Comparison of ENCODE assay signal across 13 cellular contexts in the genomic region with DNA sequence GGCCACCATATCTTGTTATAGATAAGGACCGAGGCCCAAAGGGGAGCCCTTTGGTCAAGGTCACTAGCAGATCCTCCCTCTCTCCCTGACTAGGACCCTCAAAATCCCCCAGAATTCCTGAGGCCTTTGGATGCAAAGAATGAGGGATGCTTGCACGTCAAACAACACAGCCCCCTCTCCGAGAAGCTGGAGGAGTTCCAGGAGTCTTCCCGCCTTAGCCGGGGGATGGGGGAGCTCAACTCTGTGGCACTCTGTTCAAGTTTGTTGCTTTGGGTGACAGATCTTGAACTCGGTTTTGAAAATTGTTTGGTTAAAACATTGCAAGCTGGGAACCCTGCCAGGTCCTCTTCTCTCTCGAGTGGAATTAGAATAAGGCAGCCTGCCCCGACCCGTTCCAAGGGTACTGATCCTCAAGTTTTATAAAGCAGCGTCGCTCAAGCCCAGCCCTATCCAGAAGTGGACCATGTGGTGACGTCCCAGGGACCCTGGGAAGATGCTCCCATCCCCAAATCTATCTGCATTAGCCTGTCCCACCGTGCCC.
DNase-seq lines count a peak whose midpoint lies in the region; ATAC-seq, FAIRE-seq and TF ChIP-seq lines count a peak whose summit lies in the region.
"Had no signal": no experiment of that assay in that cellular context is flagged by ENCODE, and none has a peak within 500 bp of the region (broad histone marks: within the 10 kb centered on the region; RNA-seq: fewer than 3 reads in every experiment).

No MANE protein-coding gene starts in this region.

- no peaks in the 10 kb centered on the region for H3K27me3 Mint-ChIP-seq in neural crest cell (ENCODE audit: low read depth)
- peaks cover 12% of the 10 kb centered on the region for H3K27me3 Mint-ChIP-seq in stimulated activated memory B cell treated with anti-CD40 and anti-IgM and Interleukin-4, amounts not matched to agents 10 μg/mL and 1 μg/mL and 100 μg/mL, for 72 hours
- no peaks in the 10 kb centered on the region for H3K27me3 Mint-ChIP-seq in stimulated activated naive CD8-positive, alpha-beta T cell treated with anti-CD3 and anti-CD28 coated beads, Interleukin-15, amount 100 ng/mL, for 72 hours

- H3K4me3 ChIP-seq in gastroesophageal sphincter: no peak overlapping the region
- H3K4me3 ChIP-seq: Peyer's patch had no signal

- TF ChIP-seq EP300 in gastroesophageal sphincter (IDR thresholded peaks at IDR 0.05): no peak

- H3K27me3 ChIP-seq in gastroesophageal sphincter: no peaks in the 10 kb centered on the region
- H3K27me3 ChIP-seq: Peyer's patch had no signal

- H3K4me1 ChIP-seq in gastroesophageal sphincter: peaks cover 4 to 87% (median 13%) of the 10 kb centered on the region in 3 donors

- no peak for ATAC-seq in gastroesophageal sphincter
- ATAC-seq in stimulated activated memory B cell treated with anti-CD40 and anti-IgM and Interleukin-4, amounts not matched to agents 10 μg/mL and 1 μg/mL and 100 μg/mL, for 72 hours: no peak
- ATAC-seq in stimulated activated naive CD8-positive, alpha-beta T cell treated with anti-CD3 and anti-CD28 coated beads, Interleukin-15, amount 100 ng/mL, for 72 hours: no peak
- ATAC-seq: stimulated activated naive B cell treated with anti-CD40 and anti-IgM and Interleukin-4, amounts not matched to agents 10 μg/mL and 1 μg/mL and 100 μg/mL, for 72 hours had no signal

- peak overlapping the region; percentile 36 for H3K4me3 Mint-ChIP-seq in neural crest cell
- no peak overlapping the region for H3K4me3 Mint-ChIP-seq in stimulated activated memory B cell treated with anti-CD40 and anti-IgM and Interleukin-4, amounts not matched to agents 10 μg/mL and 1 μg/mL and 100 μg/mL, for 72 hours
- H3K4me3 Mint-ChIP-seq in stimulated activated naive CD8-positive, alpha-beta T cell treated with anti-CD3 and anti-CD28 coated beads, Interleukin-15, amount 100 ng/mL, for 72 hours: no peak overlapping the region
- H3K4me3 Mint-ChIP-seq: activated CD4-positive, alpha-beta T cell treated with anti-CD3 and anti-CD28 coated beads, Interleukin-2, amount 10 ng/mL, durations not matched to agents 24 days and 14 days; stimulated activated naive B cell treated with anti-CD40 and anti-IgM and Interleukin-4, amounts not matched to agents 10 μg/mL and 1 μg/mL and 100 μg/mL, for 72 hours had no signal

- peak; percentile 65 for DNase-seq in DMS 273 (lab: John Stamatoyannopoulos, UW; ENCODE audit: unreplicated experiment)
- peak; percentile 84 for DNase-seq in NCI-H2107 treated with DMSO at 0.1 percent for 48 hours (lab: John Stamatoyannopoulos, UW; ENCODE audit: unreplicated experiment)
- no peak for DNase-seq in neural crest cell (ENCODE audit: low read depth, low spot score)
- DNase-seq in activated CD4-positive, alpha-beta T cell treated with anti-CD3 and anti-CD28 coated beads, Interleukin-2, amount 50 U/mL, for 4 hours: no peak
- no peak for DNase-seq in D721Med (ENCODE audit: insufficient read length, low spot score)
- DNase-seq in stimulated activated naive CD8-positive, alpha-beta T cell treated with anti-CD3 and anti-CD28 coated beads, Interleukin-15, amount 100 ng/mL, for 72 hours: no peak
- DNase-seq: activated CD4-positive, alpha-beta T cell treated with anti-CD3 and anti-CD28 coated beads, Interleukin-2, amount 10 ng/mL, durations not matched to agents 24 days and 14 days; KG1; stimulated activated naive B cell treated with anti-CD40 and anti-IgM and Interleukin-4, amounts not matched to agents 10 μg/mL and 1 μg/mL and 100 μg/mL, for 72 hours had no signal

- WGBS in gastroesophageal sphincter (ENCODE audit: low coverage in 1 of 2), 2 donors: 20% methylated on average over 1 of the region's 13 CpGs

- FAIRE-seq in D721Med (lab: Jason Lieb, UNC): no peak

- H3K36me3 Mint-ChIP-seq in neural crest cell (ENCODE audit: low read depth): peaks cover 9% of the 10 kb centered on the region
- no peaks in the 10 kb centered on the region for H3K36me3 Mint-ChIP-seq in stimulated activated memory B cell treated with anti-CD40 and anti-IgM and Interleukin-4, amounts not matched to agents 10 μg/mL and 1 μg/mL and 100 μg/mL, for 72 hours
- H3K36me3 Mint-ChIP-seq: stimulated activated naive B cell treated with anti-CD40 and anti-IgM and Interleukin-4, amounts not matched to agents 10 μg/mL and 1 μg/mL and 100 μg/mL, for 72 hours had no signal

- peak overlapping the region; percentile 77 to 86 (median 84) for H3K27ac ChIP-seq in gastroesophageal sphincter

- no peaks in the 10 kb centered on the region for H3K9me3 Mint-ChIP-seq in neural crest cell
- no peaks in the 10 kb centered on the region for H3K9me3 Mint-ChIP-seq in stimulated activated memory B cell treated with anti-CD40 and anti-IgM and Interleukin-4, amounts not matched to agents 10 μg/mL and 1 μg/mL and 100 μg/mL, for 72 hours
- no peaks in the 10 kb centered on the region for H3K9me3 Mint-ChIP-seq in stimulated activated naive CD8-positive, alpha-beta T cell treated with anti-CD3 and anti-CD28 coated beads, Interleukin-15, amount 100 ng/mL, for 72 hours
- H3K9me3 Mint-ChIP-seq: activated CD4-positive, alpha-beta T cell treated with anti-CD3 and anti-CD28 coated beads, Interleukin-2, amount 10 ng/mL, durations not matched to agents 24 days and 14 days; activated T-helper 2 cell treated with anti-CD3 and anti-CD28 coated beads, Interferon-gamma antibody, Interleukin-2, Interleukin-4, amounts not matched to agents 10 μg/mL and 5 μg/mL and 100 μg/mL, durations not matched to agents 14 hours and 24 hours and 36 hours; stimulated activated naive B cell treated with anti-CD40 and anti-IgM and Interleukin-4, amounts not matched to agents 10 μg/mL and 1 μg/mL and 100 μg/mL, for 72 hours had no signal

- TF ChIP-seq CTCF in gastroesophageal sphincter (IDR thresholded peaks at IDR 0.05): no peak
- no peak for TF ChIP-seq CTCF in neural crest cell (conservative IDR thresholded peaks at IDR 0.05)
- no peak for TF ChIP-seq CTCF in D721Med (IDR thresholded peaks at IDR 0.05; ENCODE audit: insufficient read depth, missing control alignments)

- H3K27ac Mint-ChIP-seq in neural crest cell (ENCODE audit: unreplicated experiment): no peak overlapping the region
- H3K27ac Mint-ChIP-seq in stimulated activated memory B cell treated with anti-CD40 and anti-IgM and Interleukin-4, amounts not matched to agents 10 μg/mL and 1 μg/mL and 100 μg/mL, for 72 hours: no peak overlapping the region
- no peak overlapping the region for H3K27ac Mint-ChIP-seq in stimulated activated naive CD8-positive, alpha-beta T cell treated with anti-CD3 and anti-CD28 coated beads, Interleukin-15, amount 100 ng/mL, for 72 hours
- H3K27ac Mint-ChIP-seq: activated CD4-positive, alpha-beta T cell treated with anti-CD3 and anti-CD28 coated beads, Interleukin-2, amount 10 ng/mL, durations not matched to agents 24 days and 14 days; activated T-helper 2 cell treated with anti-CD3 and anti-CD28 coated beads, Interferon-gamma antibody, Interleukin-2, Interleukin-4, amounts not matched to agents 10 μg/mL and 5 μg/mL and 100 μg/mL, durations not matched to agents 14 hours and 24 hours and 36 hours; stimulated activated naive B cell treated with anti-CD40 and anti-IgM and Interleukin-4, amounts not matched to agents 10 μg/mL and 1 μg/mL and 100 μg/mL, for 72 hours had no signal

- no peaks in the 10 kb centered on the region for H3K9me3 ChIP-seq in gastroesophageal sphincter

- peaks cover 67% of the 10 kb centered on the region for H3K4me1 Mint-ChIP-seq in neural crest cell
- no peaks in the 10 kb centered on the region for H3K4me1 Mint-ChIP-seq in stimulated activated memory B cell treated with anti-CD40 and anti-IgM and Interleukin-4, amounts not matched to agents 10 μg/mL and 1 μg/mL and 100 μg/mL, for 72 hours
- no peaks in the 10 kb centered on the region for H3K4me1 Mint-ChIP-seq in stimulated activated naive CD8-positive, alpha-beta T cell treated with anti-CD3 and anti-CD28 coated beads, Interleukin-15, amount 100 ng/mL, for 72 hours
- H3K4me1 Mint-ChIP-seq: activated CD4-positive, alpha-beta T cell treated with anti-CD3 and anti-CD28 coated beads, Interleukin-2, amount 10 ng/mL, durations not matched to agents 24 days and 14 days; stimulated activated naive B cell treated with anti-CD40 and anti-IgM and Interleukin-4, amounts not matched to agents 10 μg/mL and 1 μg/mL and 100 μg/mL, for 72 hours had no signal

- no peaks in the 10 kb centered on the region for H3K36me3 ChIP-seq in gastroesophageal sphincter
- H3K36me3 ChIP-seq: Peyer's patch had no signal

- TF ChIP-seq POLR2A in gastroesophageal sphincter (IDR thresholded peaks at IDR 0.05): no peak

Comparison
In these comparisons a context has a peak if more than half of its experiments do, and no peak if none do; other contexts are left out.
1. DNase-seq: peak in DMS 273 (single experiment) and NCI-H2107 treated with DMSO at 0.1 percent for 48 hours (single experiment); none in neural crest cell (single experiment), activated CD4-positive, alpha-beta T cell treated with anti-CD3 and anti-CD28 coated beads, Interleukin-2, amount 50 U/mL, for 4 hours (0 of 2), D721Med (single experiment) and stimulated activated naive CD8-positive, alpha-beta T cell treated with anti-CD3 and anti-CD28 coated beads, Interleukin-15, amount 100 ng/mL, for 72 hours (0 of 2).